In genomic region chr1:155977607-155978324, GRCh38 we compare ENCODE assay signal across 1 cellular context.
TF ChIP-seq lines count a peak whose summit lies in the region.

No MANE protein-coding gene starts in this region.

TF ChIP-seq in H1, 55 proteins besides CTCF, POLR2A, EP300 and RAD21:
- peak; percentile 7; the same call in 1 of the 2 replicates for TF ChIP-seq SUZ12 (IDR thresholded peaks at IDR 0.05; ENCODE audit: low read length)
- no peak for TF ChIP-seq SIRT6 (IDR thresholded peaks at IDR 0.05; ENCODE audit: low read length)
- no peak for TF ChIP-seq CBX5 (IDR thresholded peaks at IDR 0.05; ENCODE audit: low read depth, low read length)
- peak; percentile 30; the same call in 1 of the 2 replicates for TF ChIP-seq POLR2AphosphoS5 (IDR thresholded peaks at IDR 0.05; ENCODE audit: low read depth, low read length)
- no peak for TF ChIP-seq SP1 (IDR thresholded peaks at IDR 0.05; ENCODE audit: low read depth, low read length)
- peak; percentile 65 for TF ChIP-seq RBBP5 (IDR thresholded peaks at IDR 0.05; ENCODE audit: borderline replicate concordance, low read depth, low read length)
- 0 out of 2 replicates have a peak, but pooled peaks have one; percentile 8 for TF ChIP-seq TAF1 (IDR thresholded peaks at IDR 0.05; ENCODE audit: low read depth, low read length)
- no peak for TF ChIP-seq E2F6 (IDR thresholded peaks at IDR 0.05)
